In genomic region chr5:72955143-72955767, GRCh38 we compare ENCODE assay signal across 8 cellular contexts. TPM values are rescaled to one million over a fixed set of nuclear protein-coding genes. Genes with fewer than 3 reads are reported as not detected.
DNase-seq lines count a peak whose midpoint lies in the region; ATAC-seq and TF ChIP-seq lines count a peak whose summit lies in the region.

No MANE protein-coding gene starts in this region.

- H3K4me2 ChIP-seq in MM.1S (ENCODE audit: low read depth, low read length): peak overlapping the region; percentile 71

- H3K36me3 ChIP-seq in H7 (replicated peaks; ENCODE audit: control insufficient read depth, insufficient read depth, low read length) (no peaks in the 10 kb centered on the region), MM.1S (replicated peaks; ENCODE audit: insufficient read depth, low read length) (no peaks in the 10 kb centered on the region), thyroid gland (no peaks in the 10 kb centered on the region)

- H3K9ac ChIP-seq in MM.1S (ENCODE audit: low read length): peak overlapping the region; percentile 32; the same call in 1 of the 2 replicates

- peak overlapping the region; percentile 69 for H3K4me3 ChIP-seq in H7 (ENCODE audit: insufficient read depth, low read depth, low read length)
- peak overlapping the region; percentile 77 for H3K4me3 ChIP-seq in MM.1S (ENCODE audit: low read length)
- H3K4me3 ChIP-seq in thyroid gland (replicated peaks in 1 of 3): peak overlapping the region in 1 of 3 donors; percentile 92

- peak overlapping the region; percentile 82 for H2AFZ ChIP-seq in MM.1S (ENCODE audit: low read length)

- H3K9me3 ChIP-seq in MM.1S (replicated peaks; ENCODE audit: insufficient read depth, low read length) (no peaks in the 10 kb centered on the region), thyroid gland (no peaks in the 10 kb centered on the region)

- TF ChIP-seq POLR2A in thyroid gland (IDR thresholded peaks at IDR 0.05): peak in 1 of 2 donors; percentile 75

- no peaks in the 10 kb centered on the region for H3K9me2 ChIP-seq in MM.1S (replicated peaks; ENCODE audit: insufficient read depth, low read length)

- intact Hi-C loops in thyroid gland (cut with DNase I): no loop called here

- no peaks in the 10 kb centered on the region for H3F3A ChIP-seq in MM.1S (ENCODE audit: insufficient read depth, low read length)

- H3K4me1 ChIP-seq in MM.1S (ENCODE audit: low read length) (peaks cover 5% of the 10 kb centered on the region; the same call in 1 of the 2 replicates), thyroid gland (peaks cover 47 to 64% of the 10 kb centered on the region in 2 donors)

- peak; percentile 21 for ATAC-seq in GM18499 (IDR thresholded peaks at IDR 0.05; ENCODE audit: insufficient read depth, unreplicated experiment)

- no peaks in the 10 kb centered on the region for H4K20me1 ChIP-seq in MM.1S (ENCODE audit: insufficient read depth, low read length)

- H3K79me2 ChIP-seq in MM.1S (ENCODE audit: low read length): no peaks in the 10 kb centered on the region

- DNase-seq in H7 (peak; percentile 73), MM.1S (peak; percentile 8), lung microvascular endothelial cell (ENCODE audit: low read depth in 2 of 2) (peak; percentile 52 to 79), thyroid gland (no peak), middle frontal gyrus (ENCODE audit: extremely low spot score, low spot score) (no peak)
- no peak for DNase-seq in stimulated activated CD4-positive, alpha-beta T cell treated with anti-CD3 and anti-CD28 coated beads, Interleukin-4, amount 100 ng/mL, for 24 hours

- H3K27ac ChIP-seq in MM.1S (ENCODE audit: low read length): no peak overlapping the region
- peak overlapping the region; percentile 93 for H3K27ac ChIP-seq in cingulate gyrus (ENCODE audit: low read depth, low read length)
- peak overlapping the region; percentile 91 to 99 (median 96) for H3K27ac ChIP-seq in thyroid gland

- H3K27me3 ChIP-seq in H7 (ENCODE audit: control insufficient read depth, insufficient read depth, low read length) (no peaks in the 10 kb centered on the region), MM.1S (replicated peaks; ENCODE audit: insufficient read depth, low read length) (no peaks in the 10 kb centered on the region), thyroid gland (no peaks in the 10 kb centered on the region)

- WGBS in thyroid gland, 2 donors: 2 to 3% methylated on average over 28 to 30 of the region's 33 CpGs

- no peak for TF ChIP-seq CTCF in MM.1S (IDR thresholded peaks at IDR 0.05; ENCODE audit: low read length)
- no peak for TF ChIP-seq CTCF in thyroid gland (IDR thresholded peaks at IDR 0.05)

RNA-seq across cellular contexts. Expression of gene FCHO2, which starts 0.6 kb away (rescaled TPM):
- total RNA-seq in H7 (2014; rRNA removed; shearing (Covaris generic)): 4.6 and 7.0 TPM in 2 replicates
- total RNA-seq in lung microvascular endothelial cell: 25.9 and 32.9 TPM in 2 replicates
- total RNA-seq in thyroid gland: 10 to 100 TPM; 38.7 to 57.0 (median 46.5) TPM

Comparison
In these comparisons a context has a peak if more than half of its experiments do, and no peak if none do; other contexts are left out.
1. DNase-seq: peak in H7 (single experiment), MM.1S (single experiment) and lung microvascular endothelial cell (2 of 2); none in thyroid gland (0 of 2), stimulated activated CD4-positive, alpha-beta T cell treated with anti-CD3 and anti-CD28 coated beads, Interleukin-4, amount 100 ng/mL, for 24 hours (single experiment) and middle frontal gyrus (single experiment).